ENCODE assay signal across 16 cellular contexts in genomic region chr3:117131259-117131658, GRCh38.
"Had no signal": no experiment of that assay in that cellular context is flagged by ENCODE, and none has a peak within 500 bp of the region (broad histone marks: within the 10 kb centered on the region; RNA-seq: fewer than 3 reads in every experiment).

No MANE protein-coding gene starts in this region.

- H3K9me3 ChIP-seq: gastroesophageal sphincter, heart right ventricle, spleen, thoracic aorta, vagina had no signal

- H3K27ac Mint-ChIP-seq: activated B cell treated with CpG ODN at 0.5 μM for 24 hours; activated CD8-positive, alpha-beta T cell treated with anti-CD3 and anti-CD28 coated beads for 36 hours; activated naive CD4-positive, alpha-beta T cell treated with anti-CD3 and anti-CD28 coated beads, Interleukin-2, amount 50 U/mL, for 24 hours; stimulated activated naive CD8-positive, alpha-beta T cell treated with anti-CD3 and anti-CD28 coated beads, Interleukin-15, amount 100 ng/mL, for 72 hours; T-helper 1 cell treated with Interleukin-12 subunit alpha and Interleukin-12 subunit beta and Interleukin-4 antibody, amounts not matched to agents 30 μg/mL and 1 μg/mL, for 36 hours had no signal

- H3K4me3 Mint-ChIP-seq: activated B cell treated with CpG ODN at 0.5 μM for 24 hours; activated CD8-positive, alpha-beta T cell treated with anti-CD3 and anti-CD28 coated beads for 36 hours; activated naive CD4-positive, alpha-beta T cell treated with anti-CD3 and anti-CD28 coated beads, Interleukin-2, amount 50 U/mL, for 24 hours; neural crest cell; stimulated activated naive CD8-positive, alpha-beta T cell treated with anti-CD3 and anti-CD28 coated beads, Interleukin-15, amount 100 ng/mL, for 72 hours; T-helper 1 cell treated with Interleukin-12 subunit alpha and Interleukin-12 subunit beta and Interleukin-4 antibody, amounts not matched to agents 30 μg/mL and 1 μg/mL, for 36 hours had no signal

- H3K27ac ChIP-seq: cardiac muscle cell, gastroesophageal sphincter, heart right ventricle, spleen, thoracic aorta, vagina had no signal

- H3K36me3 Mint-ChIP-seq: activated naive CD4-positive, alpha-beta T cell treated with anti-CD3 and anti-CD28 coated beads, Interleukin-2, amount 50 U/mL, for 24 hours had no signal

- DNase-seq: activated B cell treated with CpG ODN at 0.5 μM for 24 hours; activated CD4-positive, alpha-beta T cell treated with anti-CD3 and anti-CD28 coated beads for 48 hours; activated CD8-positive, alpha-beta T cell treated with anti-CD3 and anti-CD28 coated beads for 36 hours; activated effector memory CD4-positive, alpha-beta T cell treated with anti-CD3 and anti-CD28 coated beads, Interleukin-2, amount 50 U/mL, for 16 hours; activated T-cell treated with anti-CD3 and anti-CD28 coated beads, Interleukin-2, amount 50 U/mL, for 48 hours; erythroblast; spleen; stimulated activated naive CD8-positive, alpha-beta T cell treated with anti-CD3 and anti-CD28 coated beads, Interleukin-15, amount 100 ng/mL, for 72 hours had no signal

- H3K4me1 ChIP-seq: gastroesophageal sphincter, heart right ventricle, spleen, vagina had no signal

- ATAC-seq: activated CD8-positive, alpha-beta T cell treated with anti-CD3 and anti-CD28 coated beads for 36 hours; gastroesophageal sphincter; heart right ventricle; stimulated activated naive CD8-positive, alpha-beta T cell treated with anti-CD3 and anti-CD28 coated beads, Interleukin-15, amount 100 ng/mL, for 72 hours had no signal

- H3K27me3 Mint-ChIP-seq: activated B cell treated with CpG ODN at 0.5 μM for 24 hours; activated CD8-positive, alpha-beta T cell treated with anti-CD3 and anti-CD28 coated beads for 36 hours; activated naive CD4-positive, alpha-beta T cell treated with anti-CD3 and anti-CD28 coated beads, Interleukin-2, amount 50 U/mL, for 24 hours; stimulated activated naive CD8-positive, alpha-beta T cell treated with anti-CD3 and anti-CD28 coated beads, Interleukin-15, amount 100 ng/mL, for 72 hours had no signal

- H3K4me1 Mint-ChIP-seq: activated B cell treated with CpG ODN at 0.5 μM for 24 hours; activated naive CD4-positive, alpha-beta T cell treated with anti-CD3 and anti-CD28 coated beads, Interleukin-2, amount 50 U/mL, for 24 hours; stimulated activated naive CD8-positive, alpha-beta T cell treated with anti-CD3 and anti-CD28 coated beads, Interleukin-15, amount 100 ng/mL, for 72 hours had no signal

- H3K9me3 Mint-ChIP-seq: activated B cell treated with CpG ODN at 0.5 μM for 24 hours; activated CD8-positive, alpha-beta T cell treated with anti-CD3 and anti-CD28 coated beads for 36 hours; neural crest cell; T-helper 1 cell treated with Interleukin-12 subunit alpha and Interleukin-12 subunit beta and Interleukin-4 antibody, amounts not matched to agents 30 μg/mL and 1 μg/mL, for 36 hours had no signal

- H3K36me3 ChIP-seq: cardiac muscle cell, gastroesophageal sphincter, heart right ventricle, spleen, thoracic aorta, vagina had no signal

- H3K4me3 ChIP-seq: cardiac muscle cell, gastroesophageal sphincter, heart right ventricle, spleen, thoracic aorta, vagina had no signal

- H3K27me3 ChIP-seq: cardiac muscle cell, gastroesophageal sphincter, heart right ventricle, spleen, vagina had no signal
